1 cellular context compared by ENCODE assay signal in genomic region chr18:28041366-28041765, GRCh38.
TF ChIP-seq lines count a peak whose summit lies in the region.

No MANE protein-coding gene starts in this region.

TF ChIP-seq in IMR-90, 13 proteins besides CTCF, POLR2A, EP300 and RAD21:
- TF ChIP-seq RCOR1 (IDR thresholded peaks at IDR 0.05; ENCODE audit: insufficient replicate concordance, low read length) (no peak), SMC3 (IDR thresholded peaks at IDR 0.05; ENCODE audit: low read depth, low read length) (no peak), FOS (IDR thresholded peaks at IDR 0.05; ENCODE audit: low read depth, low read length) (no peak), ELK1 (IDR thresholded peaks at IDR 0.05; ENCODE audit: borderline replicate concordance, low read depth, low read length) (no peak), NFE2L2 (IDR thresholded peaks at IDR 0.05; ENCODE audit: low read depth, low read length) (no peak), CHD1 (IDR thresholded peaks at IDR 0.05; ENCODE audit: low read depth, low read length) (no peak), RFX5 (IDR thresholded peaks at IDR 0.05; ENCODE audit: low read depth, low read length) (no peak), MAFK (IDR thresholded peaks at IDR 0.05; ENCODE audit: low read depth, low read length) (no peak; the same call in 1 of the 2 replicates), CEBPB (IDR thresholded peaks at IDR 0.05; ENCODE audit: low read depth, low read length) (no peak), MXI1 (IDR thresholded peaks at IDR 0.05; ENCODE audit: borderline replicate concordance, low read depth, low read length) (no peak), BHLHE40 (IDR thresholded peaks at IDR 0.05; ENCODE audit: low read depth, low read length) (no peak), USF2 (IDR thresholded peaks at IDR 0.05; ENCODE audit: low read depth, low read length) (no peak), MAZ (IDR thresholded peaks at IDR 0.05; ENCODE audit: borderline replicate concordance, low read depth, low read length) (no peak)
TF ChIP-seq in IMR-90: peak in this region for 0.
